8 cellular contexts compared by ENCODE assay signal in genomic region chr11:33699515-33700424, GRCh38. TPM values are rescaled to one million over a fixed set of nuclear protein-coding genes. Genes with fewer than 3 reads are reported as not detected.
DNase-seq lines count a peak whose midpoint lies in the region; ATAC-seq and TF ChIP-seq lines count a peak whose summit lies in the region.

No MANE protein-coding gene starts in this region.

- no peaks in the 10 kb centered on the region for H3K27me3 ChIP-seq in breast epithelium
- no peaks in the 10 kb centered on the region for H3K27me3 ChIP-seq in vagina

- intact Hi-C loops in Right ventricle myocardium superior (cut with DNase I), result loop anchor here (10.0 kb wide), 1 partner anchor 535 kb away; the partner anchor contains the start of gene CSTF3
- intact Hi-C loops in cardiac septum (cut with DNase I), result loop anchor here (2.0 to 5.0 kb wide), 2 partner anchors 35 to 442 kb away; partner anchors contain the start of gene HIPK3
- intact Hi-C loops in breast epithelium (cut with DNase I; ENCODE audit: low total_unique reads), result no loop called here
- intact Hi-C loops in vagina (cut with DNase I), result loop anchor here (1.0 to 10.0 kb wide), 3 partner anchors 38 to 442 kb away; partner anchors contain the start of genes CD59 and HIPK3

- H3K27ac ChIP-seq in breast epithelium (peak overlapping the region; percentile 88 to 89), vagina (peak overlapping the region; percentile 75)

- no peaks in the 10 kb centered on the region for H3K9me3 Mint-ChIP-seq in memory B cell

- H3K4me3 ChIP-seq in breast epithelium (peak overlapping the region; percentile 46 to 71 (median 60)), vagina (peak overlapping the region; percentile 51 to 64)

- H3K9me3 ChIP-seq in breast epithelium, result no peaks in the 10 kb centered on the region
- no peaks in the 10 kb centered on the region for H3K9me3 ChIP-seq in vagina

- ATAC-seq in Right ventricle myocardium superior (ENCODE audit: poor library complexity), result peak; percentile 0
- ATAC-seq in memory B cell (ENCODE audit: low read depth), result no peak
- ATAC-seq in GM18867 (IDR thresholded peaks at IDR 0.05; ENCODE audit: unreplicated experiment), result no peak

- peaks cover 8 to 30% of the 10 kb centered on the region in 2 donors for H3K4me1 ChIP-seq in breast epithelium
- peaks cover 34% of the 10 kb centered on the region for H3K4me1 ChIP-seq in vagina

- no peaks in the 10 kb centered on the region for H3K36me3 Mint-ChIP-seq in memory B cell

- no peak for TF ChIP-seq POLR2A in breast epithelium (IDR thresholded peaks at IDR 0.05)
- no peak for TF ChIP-seq POLR2A in vagina (IDR thresholded peaks at IDR 0.05)

- no peaks in the 10 kb centered on the region for H3K36me3 ChIP-seq in breast epithelium
- H3K36me3 ChIP-seq in vagina, result no peaks in the 10 kb centered on the region

- H3K4me3 Mint-ChIP-seq in memory B cell, result peak overlapping the region; percentile 94

- DNase-seq in Right ventricle myocardium superior, result peak; percentile 73
- DNase-seq in cardiac septum (ENCODE audit: low spot score), result no peak
- no peak for DNase-seq in breast epithelium (ENCODE audit: low spot score in 2 of 2)
- peak in 1 of 2 donors; percentile 26 for DNase-seq in memory B cell (ENCODE audit: low spot score in 2 of 2)
- DNase-seq in vagina (ENCODE audit: extremely low spot score in 2 of 2), result peak in 1 of 2 donors; percentile 88
- DNase-seq in activated CD4-positive, CD25-positive, alpha-beta regulatory T cell (lab: John Stamatoyannopoulos, UW), result no peak
- no peak for DNase-seq in HUDEP-2 (lab: John Stamatoyannopoulos, UW; ENCODE audit: unreplicated experiment in 76 of 76)

- peaks cover 25% of the 10 kb centered on the region for H3K4me1 Mint-ChIP-seq in memory B cell

- H3K27ac Mint-ChIP-seq in memory B cell, result no peak overlapping the region

- peaks cover 5% of the 10 kb centered on the region for H3K27me3 Mint-ChIP-seq in memory B cell

- TF ChIP-seq CTCF in breast epithelium (IDR thresholded peaks at IDR 0.05) (no peak), vagina (IDR thresholded peaks at IDR 0.05) (no peak)

RNA-seq across cellular contexts. Expression of gene C11orf91, which starts 0.9 kb away (rescaled TPM):
- total RNA-seq in Right ventricle myocardium superior, result not detected
- total RNA-seq in cardiac septum, result 1.4 TPM
- not detected for total RNA-seq in breast epithelium
- total RNA-seq in vagina, result not detected

RNA-seq across cellular contexts. Expression of gene CD59, which starts 36.5 kb away (rescaled TPM):
- total RNA-seq in Right ventricle myocardium superior, result 713 TPM
- 932 TPM for total RNA-seq in cardiac septum
- total RNA-seq in breast epithelium, result 100 to 1,000 TPM; 296 to 563 (median 375) TPM
- total RNA-seq in vagina, result 272 TPM
